In the genomic region with DNA sequence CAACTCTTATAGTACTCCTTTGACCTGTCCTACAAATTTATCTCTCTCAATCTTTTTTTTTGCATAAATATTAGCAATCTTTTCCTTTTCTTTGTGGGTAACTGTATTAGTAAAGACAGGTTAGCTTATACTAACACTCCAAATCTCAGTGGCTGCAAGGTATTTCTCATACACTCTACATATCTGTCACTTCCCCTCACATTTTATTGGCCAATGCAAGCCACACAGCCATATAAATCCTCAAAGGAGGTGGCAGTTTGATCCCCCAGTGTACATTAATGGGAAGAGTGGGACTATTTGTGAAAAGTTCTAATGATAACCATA, we compare ENCODE assay signal across 1 cellular context.
TF ChIP-seq lines count a peak whose summit lies in the region.

No MANE protein-coding gene starts in this region.

TF ChIP-seq in K562, 482 proteins besides CTCF, POLR2A, EP300 and RAD21 (continued from another document and continues in another):
- TF ChIP-seq TBL1XR1 (IDR thresholded peaks at IDR 0.05; ENCODE audit: low read length in 2 of 2) (no peak), ZNF551 (CRISPR knock-in tag; IDR thresholded peaks at IDR 0.05) (no peak), SNIP1 (IDR thresholded peaks at IDR 0.05; ENCODE audit: low read depth) (no peak), KDM1A (IDR thresholded peaks at IDR 0.05) (peak in 1 of 2 experiments; percentile 7; a peak in 1 of 4 replicates), MEIS2 (IDR thresholded peaks at IDR 0.05; ENCODE audit: partially characterized antibody) (peak; percentile 76), NONO (IDR thresholded peaks at IDR 0.05; ENCODE audit: low read depth in 2 of 2, low read length in 1 of 2) (no peak), RFX7 (CRISPR knock-in tag; IDR thresholded peaks at IDR 0.05) (no peak), ZNF217 (CRISPR knock-in tag; IDR thresholded peaks at IDR 0.05) (no peak), NFYB (IDR thresholded peaks at IDR 0.05; ENCODE audit: extremely low read depth, insufficient read length) (peak; percentile 50), TGIF2 (CRISPR knock-in tag; IDR thresholded peaks at IDR 0.05) (no peak), POLR2H (tag; IDR thresholded peaks at IDR 0.05; ENCODE audit: low read depth) (no peak), SPI1 (IDR thresholded peaks at IDR 0.05; ENCODE audit: borderline replicate concordance, low read depth, low read length) (peak; percentile 63)
- TF ChIP-seq, protein P1, sequence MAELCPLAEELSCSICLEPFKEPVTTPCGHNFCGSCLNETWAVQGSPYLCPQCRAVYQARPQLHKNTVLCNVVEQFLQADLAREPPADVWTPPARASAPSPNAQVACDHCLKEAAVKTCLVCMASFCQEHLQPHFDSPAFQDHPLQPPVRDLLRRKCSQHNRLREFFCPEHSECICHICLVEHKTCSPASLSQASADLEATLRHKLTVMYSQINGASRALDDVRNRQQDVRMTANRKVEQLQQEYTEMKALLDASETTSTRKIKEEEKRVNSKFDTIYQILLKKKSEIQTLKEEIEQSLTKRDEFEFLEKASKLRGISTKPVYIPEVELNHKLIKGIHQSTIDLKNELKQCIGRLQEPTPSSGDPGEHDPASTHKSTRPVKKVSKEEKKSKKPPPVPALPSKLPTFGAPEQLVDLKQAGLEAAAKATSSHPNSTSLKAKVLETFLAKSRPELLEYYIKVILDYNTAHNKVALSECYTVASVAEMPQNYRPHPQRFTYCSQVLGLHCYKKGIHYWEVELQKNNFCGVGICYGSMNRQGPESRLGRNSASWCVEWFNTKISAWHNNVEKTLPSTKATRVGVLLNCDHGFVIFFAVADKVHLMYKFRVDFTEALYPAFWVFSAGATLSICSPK (IDR thresholded peaks at IDR 0.05; ENCODE audit: borderline replicate concordance), result no peak
- TF ChIP-seq, protein P2, sequence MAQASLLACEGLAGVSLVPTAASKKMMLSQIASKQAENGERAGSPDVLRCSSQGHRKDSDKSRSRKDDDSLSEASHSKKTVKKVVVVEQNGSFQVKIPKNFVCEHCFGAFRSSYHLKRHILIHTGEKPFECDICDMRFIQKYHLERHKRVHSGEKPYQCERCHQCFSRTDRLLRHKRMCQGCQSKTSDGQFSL (CRISPR knock-in tag; IDR thresholded peaks at IDR 0.05), result no peak
- TF ChIP-seq, protein P2 (tag; IDR thresholded peaks at IDR 0.05), result no peak
- TF ChIP-seq, protein P3, sequence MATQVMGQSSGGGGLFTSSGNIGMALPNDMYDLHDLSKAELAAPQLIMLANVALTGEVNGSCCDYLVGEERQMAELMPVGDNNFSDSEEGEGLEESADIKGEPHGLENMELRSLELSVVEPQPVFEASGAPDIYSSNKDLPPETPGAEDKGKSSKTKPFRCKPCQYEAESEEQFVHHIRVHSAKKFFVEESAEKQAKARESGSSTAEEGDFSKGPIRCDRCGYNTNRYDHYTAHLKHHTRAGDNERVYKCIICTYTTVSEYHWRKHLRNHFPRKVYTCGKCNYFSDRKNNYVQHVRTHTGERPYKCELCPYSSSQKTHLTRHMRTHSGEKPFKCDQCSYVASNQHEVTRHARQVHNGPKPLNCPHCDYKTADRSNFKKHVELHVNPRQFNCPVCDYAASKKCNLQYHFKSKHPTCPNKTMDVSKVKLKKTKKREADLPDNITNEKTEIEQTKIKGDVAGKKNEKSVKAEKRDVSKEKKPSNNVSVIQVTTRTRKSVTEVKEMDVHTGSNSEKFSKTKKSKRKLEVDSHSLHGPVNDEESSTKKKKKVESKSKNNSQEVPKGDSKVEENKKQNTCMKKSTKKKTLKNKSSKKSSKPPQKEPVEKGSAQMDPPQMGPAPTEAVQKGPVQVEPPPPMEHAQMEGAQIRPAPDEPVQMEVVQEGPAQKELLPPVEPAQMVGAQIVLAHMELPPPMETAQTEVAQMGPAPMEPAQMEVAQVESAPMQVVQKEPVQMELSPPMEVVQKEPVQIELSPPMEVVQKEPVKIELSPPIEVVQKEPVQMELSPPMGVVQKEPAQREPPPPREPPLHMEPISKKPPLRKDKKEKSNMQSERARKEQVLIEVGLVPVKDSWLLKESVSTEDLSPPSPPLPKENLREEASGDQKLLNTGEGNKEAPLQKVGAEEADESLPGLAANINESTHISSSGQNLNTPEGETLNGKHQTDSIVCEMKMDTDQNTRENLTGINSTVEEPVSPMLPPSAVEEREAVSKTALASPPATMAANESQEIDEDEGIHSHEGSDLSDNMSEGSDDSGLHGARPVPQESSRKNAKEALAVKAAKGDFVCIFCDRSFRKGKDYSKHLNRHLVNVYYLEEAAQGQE (CRISPR knock-in tag; IDR thresholded peaks at IDR 0.05; ENCODE audit: low read depth), result no peak
- TF ChIP-seq, protein P4, sequence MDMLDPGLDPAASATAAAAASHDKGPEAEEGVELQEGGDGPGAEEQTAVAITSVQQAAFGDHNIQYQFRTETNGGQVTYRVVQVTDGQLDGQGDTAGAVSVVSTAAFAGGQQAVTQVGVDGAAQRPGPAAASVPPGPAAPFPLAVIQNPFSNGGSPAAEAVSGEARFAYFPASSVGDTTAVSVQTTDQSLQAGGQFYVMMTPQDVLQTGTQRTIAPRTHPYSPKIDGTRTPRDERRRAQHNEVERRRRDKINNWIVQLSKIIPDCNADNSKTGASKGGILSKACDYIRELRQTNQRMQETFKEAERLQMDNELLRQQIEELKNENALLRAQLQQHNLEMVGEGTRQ (CRISPR knock-in tag; IDR thresholded peaks at IDR 0.05), result no peak
- TF ChIP-seq, protein P5, sequence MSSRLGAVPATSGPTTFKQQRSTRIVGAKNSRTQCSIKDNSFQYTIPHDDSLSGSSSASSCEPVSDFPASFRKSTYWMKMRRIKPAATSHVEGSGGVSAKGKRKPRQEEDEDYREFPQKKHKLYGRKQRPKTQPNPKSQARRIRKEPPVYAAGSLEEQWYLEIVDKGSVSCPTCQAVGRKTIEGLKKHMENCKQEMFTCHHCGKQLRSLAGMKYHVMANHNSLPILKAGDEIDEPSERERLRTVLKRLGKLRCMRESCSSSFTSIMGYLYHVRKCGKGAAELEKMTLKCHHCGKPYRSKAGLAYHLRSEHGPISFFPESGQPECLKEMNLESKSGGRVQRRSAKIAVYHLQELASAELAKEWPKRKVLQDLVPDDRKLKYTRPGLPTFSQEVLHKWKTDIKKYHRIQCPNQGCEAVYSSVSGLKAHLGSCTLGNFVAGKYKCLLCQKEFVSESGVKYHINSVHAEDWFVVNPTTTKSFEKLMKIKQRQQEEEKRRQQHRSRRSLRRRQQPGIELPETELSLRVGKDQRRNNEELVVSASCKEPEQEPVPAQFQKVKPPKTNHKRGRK (tag; IDR thresholded peaks at IDR 0.05), result peak; percentile 47
- TF ChIP-seq, protein P6, sequence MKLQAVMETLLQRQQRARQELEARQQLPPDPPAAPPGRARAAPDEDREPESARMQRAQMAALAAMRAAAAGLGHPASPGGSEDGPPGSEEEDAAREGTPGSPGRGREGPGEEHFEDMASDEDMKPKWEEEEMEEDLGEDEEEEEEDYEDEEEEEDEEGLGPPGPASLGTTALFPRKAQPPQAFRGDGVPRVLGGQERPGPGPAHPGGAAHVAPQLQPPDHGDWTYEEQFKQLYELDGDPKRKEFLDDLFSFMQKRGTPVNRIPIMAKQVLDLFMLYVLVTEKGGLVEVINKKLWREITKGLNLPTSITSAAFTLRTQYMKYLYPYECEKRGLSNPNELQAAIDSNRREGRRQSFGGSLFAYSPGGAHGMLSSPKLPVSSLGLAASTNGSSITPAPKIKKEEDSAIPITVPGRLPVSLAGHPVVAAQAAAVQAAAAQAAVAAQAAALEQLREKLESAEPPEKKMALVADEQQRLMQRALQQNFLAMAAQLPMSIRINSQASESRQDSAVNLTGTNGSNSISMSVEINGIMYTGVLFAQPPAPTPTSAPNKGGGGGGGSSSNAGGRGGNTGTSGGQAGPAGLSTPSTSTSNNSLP (IDR thresholded peaks at IDR 0.05; ENCODE audit: borderline replicate concordance, low read depth, low read length), result peak; percentile 54; the same call in 1 of the 2 replicates
- TF ChIP-seq, protein P7, sequence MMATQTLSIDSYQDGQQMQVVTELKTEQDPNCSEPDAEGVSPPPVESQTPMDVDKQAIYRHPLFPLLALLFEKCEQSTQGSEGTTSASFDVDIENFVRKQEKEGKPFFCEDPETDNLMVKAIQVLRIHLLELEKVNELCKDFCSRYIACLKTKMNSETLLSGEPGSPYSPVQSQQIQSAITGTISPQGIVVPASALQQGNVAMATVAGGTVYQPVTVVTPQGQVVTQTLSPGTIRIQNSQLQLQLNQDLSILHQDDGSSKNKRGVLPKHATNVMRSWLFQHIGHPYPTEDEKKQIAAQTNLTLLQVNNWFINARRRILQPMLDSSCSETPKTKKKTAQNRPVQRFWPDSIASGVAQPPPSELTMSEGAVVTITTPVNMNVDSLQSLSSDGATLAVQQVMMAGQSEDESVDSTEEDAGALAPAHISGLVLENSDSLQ (IDR thresholded peaks at IDR 0.05), result peak; percentile 65
- TF ChIP-seq, protein P8, sequence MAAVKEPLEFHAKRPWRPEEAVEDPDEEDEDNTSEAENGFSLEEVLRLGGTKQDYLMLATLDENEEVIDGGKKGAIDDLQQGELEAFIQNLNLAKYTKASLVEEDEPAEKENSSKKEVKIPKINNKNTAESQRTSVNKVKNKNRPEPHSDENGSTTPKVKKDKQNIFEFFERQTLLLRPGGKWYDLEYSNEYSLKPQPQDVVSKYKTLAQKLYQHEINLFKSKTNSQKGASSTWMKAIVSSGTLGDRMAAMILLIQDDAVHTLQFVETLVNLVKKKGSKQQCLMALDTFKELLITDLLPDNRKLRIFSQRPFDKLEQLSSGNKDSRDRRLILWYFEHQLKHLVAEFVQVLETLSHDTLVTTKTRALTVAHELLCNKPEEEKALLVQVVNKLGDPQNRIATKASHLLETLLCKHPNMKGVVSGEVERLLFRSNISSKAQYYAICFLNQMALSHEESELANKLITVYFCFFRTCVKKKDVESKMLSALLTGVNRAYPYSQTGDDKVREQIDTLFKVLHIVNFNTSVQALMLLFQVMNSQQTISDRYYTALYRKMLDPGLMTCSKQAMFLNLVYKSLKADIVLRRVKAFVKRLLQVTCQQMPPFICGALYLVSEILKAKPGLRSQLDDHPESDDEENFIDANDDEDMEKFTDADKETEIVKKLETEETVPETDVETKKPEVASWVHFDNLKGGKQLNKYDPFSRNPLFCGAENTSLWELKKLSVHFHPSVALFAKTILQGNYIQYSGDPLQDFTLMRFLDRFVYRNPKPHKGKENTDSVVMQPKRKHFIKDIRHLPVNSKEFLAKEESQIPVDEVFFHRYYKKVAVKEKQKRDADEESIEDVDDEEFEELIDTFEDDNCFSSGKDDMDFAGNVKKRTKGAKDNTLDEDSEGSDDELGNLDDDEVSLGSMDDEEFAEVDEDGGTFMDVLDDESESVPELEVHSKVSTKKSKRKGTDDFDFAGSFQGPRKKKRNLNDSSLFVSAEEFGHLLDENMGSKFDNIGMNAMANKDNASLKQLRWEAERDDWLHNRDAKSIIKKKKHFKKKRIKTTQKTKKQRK (IDR thresholded peaks at IDR 0.05; ENCODE audit: borderline replicate concordance, low read depth, low read length), result no peak
- TF ChIP-seq, protein P9, sequence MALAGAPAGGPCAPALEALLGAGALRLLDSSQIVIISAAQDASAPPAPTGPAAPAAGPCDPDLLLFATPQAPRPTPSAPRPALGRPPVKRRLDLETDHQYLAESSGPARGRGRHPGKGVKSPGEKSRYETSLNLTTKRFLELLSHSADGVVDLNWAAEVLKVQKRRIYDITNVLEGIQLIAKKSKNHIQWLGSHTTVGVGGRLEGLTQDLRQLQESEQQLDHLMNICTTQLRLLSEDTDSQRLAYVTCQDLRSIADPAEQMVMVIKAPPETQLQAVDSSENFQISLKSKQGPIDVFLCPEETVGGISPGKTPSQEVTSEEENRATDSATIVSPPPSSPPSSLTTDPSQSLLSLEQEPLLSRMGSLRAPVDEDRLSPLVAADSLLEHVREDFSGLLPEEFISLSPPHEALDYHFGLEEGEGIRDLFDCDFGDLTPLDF (CRISPR knock-in tag; IDR thresholded peaks at IDR 0.05), result no peak
- TF ChIP-seq, protein P10, sequence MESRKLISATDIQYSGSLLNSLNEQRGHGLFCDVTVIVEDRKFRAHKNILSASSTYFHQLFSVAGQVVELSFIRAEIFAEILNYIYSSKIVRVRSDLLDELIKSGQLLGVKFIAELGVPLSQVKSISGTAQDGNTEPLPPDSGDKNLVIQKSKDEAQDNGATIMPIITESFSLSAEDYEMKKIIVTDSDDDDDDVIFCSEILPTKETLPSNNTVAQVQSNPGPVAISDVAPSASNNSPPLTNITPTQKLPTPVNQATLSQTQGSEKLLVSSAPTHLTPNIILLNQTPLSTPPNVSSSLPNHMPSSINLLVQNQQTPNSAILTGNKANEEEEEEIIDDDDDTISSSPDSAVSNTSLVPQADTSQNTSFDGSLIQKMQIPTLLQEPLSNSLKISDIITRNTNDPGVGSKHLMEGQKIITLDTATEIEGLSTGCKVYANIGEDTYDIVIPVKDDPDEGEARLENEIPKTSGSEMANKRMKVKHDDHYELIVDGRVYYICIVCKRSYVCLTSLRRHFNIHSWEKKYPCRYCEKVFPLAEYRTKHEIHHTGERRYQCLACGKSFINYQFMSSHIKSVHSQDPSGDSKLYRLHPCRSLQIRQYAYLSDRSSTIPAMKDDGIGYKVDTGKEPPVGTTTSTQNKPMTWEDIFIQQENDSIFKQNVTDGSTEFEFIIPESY (CRISPR knock-in tag; IDR thresholded peaks at IDR 0.05), result no peak
- TF ChIP-seq, protein P11, sequence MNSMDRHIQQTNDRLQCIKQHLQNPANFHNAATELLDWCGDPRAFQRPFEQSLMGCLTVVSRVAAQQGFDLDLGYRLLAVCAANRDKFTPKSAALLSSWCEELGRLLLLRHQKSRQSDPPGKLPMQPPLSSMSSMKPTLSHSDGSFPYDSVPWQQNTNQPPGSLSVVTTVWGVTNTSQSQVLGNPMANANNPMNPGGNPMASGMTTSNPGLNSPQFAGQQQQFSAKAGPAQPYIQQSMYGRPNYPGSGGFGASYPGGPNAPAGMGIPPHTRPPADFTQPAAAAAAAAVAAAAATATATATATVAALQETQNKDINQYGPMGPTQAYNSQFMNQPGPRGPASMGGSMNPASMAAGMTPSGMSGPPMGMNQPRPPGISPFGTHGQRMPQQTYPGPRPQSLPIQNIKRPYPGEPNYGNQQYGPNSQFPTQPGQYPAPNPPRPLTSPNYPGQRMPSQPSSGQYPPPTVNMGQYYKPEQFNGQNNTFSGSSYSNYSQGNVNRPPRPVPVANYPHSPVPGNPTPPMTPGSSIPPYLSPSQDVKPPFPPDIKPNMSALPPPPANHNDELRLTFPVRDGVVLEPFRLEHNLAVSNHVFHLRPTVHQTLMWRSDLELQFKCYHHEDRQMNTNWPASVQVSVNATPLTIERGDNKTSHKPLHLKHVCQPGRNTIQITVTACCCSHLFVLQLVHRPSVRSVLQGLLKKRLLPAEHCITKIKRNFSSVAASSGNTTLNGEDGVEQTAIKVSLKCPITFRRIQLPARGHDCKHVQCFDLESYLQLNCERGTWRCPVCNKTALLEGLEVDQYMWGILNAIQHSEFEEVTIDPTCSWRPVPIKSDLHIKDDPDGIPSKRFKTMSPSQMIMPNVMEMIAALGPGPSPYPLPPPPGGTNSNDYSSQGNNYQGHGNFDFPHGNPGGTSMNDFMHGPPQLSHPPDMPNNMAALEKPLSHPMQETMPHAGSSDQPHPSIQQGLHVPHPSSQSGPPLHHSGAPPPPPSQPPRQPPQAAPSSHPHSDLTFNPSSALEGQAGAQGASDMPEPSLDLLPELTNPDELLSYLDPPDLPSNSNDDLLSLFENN (IDR thresholded peaks at IDR 0.05; ENCODE audit: low read depth in 2 of 2, low read length in 2 of 2), result no peak
- TF ChIP-seq, protein P12, sequence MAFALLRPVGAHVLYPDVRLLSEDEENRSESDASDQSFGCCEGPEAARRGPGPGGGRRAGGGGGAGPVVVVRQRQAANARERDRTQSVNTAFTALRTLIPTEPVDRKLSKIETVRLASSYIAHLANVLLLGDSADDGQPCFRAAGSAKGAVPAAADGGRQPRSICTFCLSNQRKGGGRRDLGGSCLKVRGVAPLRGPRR (CRISPR knock-in tag; IDR thresholded peaks at IDR 0.05), result no peak
